In genomic region chr1:242185728-242186127, GRCh38 we compare ENCODE assay signal across 18 cellular contexts.
DNase-seq lines count a peak whose midpoint lies in the region; ATAC-seq and TF ChIP-seq lines count a peak whose summit lies in the region.
"Had no signal": no experiment of that assay in that cellular context is flagged by ENCODE, and none has a peak within 500 bp of the region (broad histone marks: within the 10 kb centered on the region; RNA-seq: fewer than 3 reads in every experiment).

No MANE protein-coding gene starts in this region.

- H3K4me3 ChIP-seq in fibroblast of mammary gland (ENCODE audit: control insufficient read depth, low read depth, low read length) = no peak overlapping the region
- H3K4me3 ChIP-seq: BLaER1, lung, right lobe of liver had no signal

- ATAC-seq in GM18868 (IDR thresholded peaks at IDR 0.05; ENCODE audit: unreplicated experiment) (peak; percentile 78), Right ventricle myocardium inferior (no peak)
- ATAC-seq: right lobe of liver; stimulated activated effector memory CD8-positive, alpha-beta T cell treated with anti-CD3 and anti-CD28 coated beads, Interleukin-12 subunit alpha, Interleukin-12 subunit beta, amount 100 ng/mL, for 72 hours had no signal

- DNase-seq in HT1080 (ENCODE audit: low read depth) (peak; percentile 70), NCI-H345 (lab: John Stamatoyannopoulos, UW) (peak; percentile 89), fibroblast of mammary gland (ENCODE audit: low read depth) (peak; percentile 13), GM03348 (ENCODE audit: low spot score) (no peak), Right ventricle myocardium inferior (ENCODE audit: missing footprints) (no peak), posterior cingulate gyrus (no peak), cardiac septum (ENCODE audit: low spot score) (no peak)
- DNase-seq: DND-41; KBM-7; NCI-H510A; nephron progenitor cell; right lobe of liver; stimulated activated CD4-positive, alpha-beta T cell treated with anti-CD3 and anti-CD28 coated beads, Interleukin-4, amount 100 ng/mL, for 4 hours; T-helper 9 cell had no signal

- intact Hi-C loops in Right ventricle myocardium inferior (cut with DNase I) (no loop called here), posterior cingulate gyrus (cut with DNase I) (no loop called here), cardiac septum (cut with DNase I) (no loop called here)

- TF ChIP-seq CTCF in fibroblast of mammary gland (conservative IDR thresholded peaks at IDR 0.05; ENCODE audit: control insufficient read depth, insufficient read depth, low read depth, low read length) = no peak

Comparison
In these comparisons a context has a peak if more than half of its experiments do, and no peak if none do; other contexts are left out.
1. DNase-seq: peak in HT1080 (single experiment), NCI-H345 (single experiment) and fibroblast of mammary gland (single experiment); none in GM03348 (single experiment), Right ventricle myocardium inferior (single experiment), posterior cingulate gyrus (0 of 10) and cardiac septum (single experiment).